ENCODE assay signal across 8 cellular contexts in the genomic region with DNA sequence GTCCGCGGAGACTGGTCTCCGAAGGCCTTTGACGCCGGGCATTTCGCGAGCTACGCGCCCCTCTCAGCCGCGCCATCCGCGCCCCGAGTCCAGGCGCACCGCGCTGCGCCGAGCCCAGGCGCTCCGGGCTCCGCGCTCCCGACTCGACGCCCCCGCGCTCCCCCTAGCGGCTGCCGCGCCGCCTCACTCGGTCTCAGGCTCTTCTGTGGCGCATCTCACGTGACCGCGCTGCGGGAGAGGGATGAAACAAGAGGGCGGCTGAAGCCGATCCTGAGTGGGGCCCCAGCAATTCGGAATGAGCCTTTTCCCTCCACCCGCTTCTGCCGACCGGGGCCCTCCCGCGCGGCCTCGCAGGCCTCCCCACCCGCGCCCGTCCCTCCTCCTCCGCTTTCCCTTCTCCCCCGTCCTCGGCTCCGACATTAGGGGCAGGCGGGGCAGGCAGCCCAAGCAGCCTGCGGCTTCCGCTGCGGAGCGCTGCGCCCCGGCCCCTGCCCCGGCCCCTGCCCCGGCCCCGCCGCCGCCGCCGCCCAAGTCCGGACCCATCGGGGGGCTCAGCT. TPM values are rescaled to one million over a fixed set of nuclear protein-coding genes. Genes with fewer than 3 reads are reported as not detected.
DNase-seq lines count a peak whose midpoint lies in the region; ATAC-seq and TF ChIP-seq lines count a peak whose summit lies in the region.

No MANE protein-coding gene starts in this region.

- no peaks in the 10 kb centered on the region for H3K4me1 ChIP-seq in neural progenitor cell

- peaks cover 5% of the 10 kb centered on the region for H3K36me3 ChIP-seq in neural progenitor cell

- peak overlapping the region; percentile 60 for H3K27ac Mint-ChIP-seq in neural progenitor cell

- H3K4me2 ChIP-seq in neural progenitor cell: peak overlapping the region; percentile 99

- peak overlapping the region; percentile 50 for H3K27ac ChIP-seq in neural progenitor cell

- H3K4me3 Mint-ChIP-seq in neural progenitor cell: peak overlapping the region; percentile 93

- peaks cover under 1% of the 10 kb centered on the region for H3F3A ChIP-seq in neural progenitor cell (ENCODE audit: low read depth)

- TF ChIP-seq CTCF in fibroblast of villous mesenchyme (IDR thresholded peaks at IDR 0.05; ENCODE audit: insufficient read depth, low read depth, low read length) (peak; percentile 76), neural progenitor cell (IDR thresholded peaks at IDR 0.05) (peak; percentile 78)

- peaks cover 17% of the 10 kb centered on the region for H3K4me1 Mint-ChIP-seq in neural progenitor cell

- peaks cover 48% of the 10 kb centered on the region for H3K27me3 ChIP-seq in neural progenitor cell

- H3K36me3 Mint-ChIP-seq in neural progenitor cell: peaks cover 12% of the 10 kb centered on the region

- H3K4me3 ChIP-seq in fibroblast of villous mesenchyme (ENCODE audit: low read depth, low read length) (peak overlapping the region; percentile 84), neural progenitor cell (peak overlapping the region; percentile 90)

- DNase-seq in EH (ENCODE audit: low read depth) (peak; percentile 85), KG1 (lab: John Stamatoyannopoulos, UW) (peak; percentile 76), RKO (ENCODE audit: low spot score) (peak; percentile 85), fibroblast of villous mesenchyme (ENCODE audit: low read depth) (peak; percentile 88), neural progenitor cell (ENCODE audit: low spot score) (peak; percentile 96), stromal cell of bone marrow (ENCODE audit: low read depth) (peak; percentile 79)
- peak; percentile 89 for DNase-seq in activated T-helper 9 cell treated with anti-CD3 and anti-CD28 coated beads, Interleukin-2, amount 50 U/mL, for 16 hours (ENCODE audit: low read depth)

- peaks cover 4% of the 10 kb centered on the region for H4K20me1 ChIP-seq in neural progenitor cell (ENCODE audit: low read depth)

- no peaks in the 10 kb centered on the region for H3K9me3 Mint-ChIP-seq in neural progenitor cell

- H3K27me3 Mint-ChIP-seq in neural progenitor cell (ENCODE audit: insufficient read depth, low read depth): peaks cover 33% of the 10 kb centered on the region

- H3K9me3 ChIP-seq in neural progenitor cell (ENCODE audit: low read depth): no peaks in the 10 kb centered on the region

- ATAC-seq in GM21737 (IDR thresholded peaks at IDR 0.05; ENCODE audit: unreplicated experiment): peak; percentile 82

- peak overlapping the region; percentile 19 for H3K9ac ChIP-seq in neural progenitor cell

- peak overlapping the region; percentile 74 for H2AFZ ChIP-seq in neural progenitor cell (replicated peaks)

- peaks cover 14% of the 10 kb centered on the region for H3K79me2 ChIP-seq in neural progenitor cell (ENCODE audit: low read depth)

RNA-seq across cellular contexts. Expression of gene AMZ2, which starts 42.5 kb away (rescaled TPM):
- total RNA-seq in fibroblast of villous mesenchyme: 77.6 and 98.0 TPM in 2 replicates
- 99.0 and 150 TPM in 2 replicates for total RNA-seq in neural progenitor cell (ENCODE audit: low replicate concordance)

Comparison
In these comparisons a context has a peak if more than half of its experiments do, and no peak if none do; other contexts are left out.
1. Peak in every context shown above with its lines: DNase-seq, ATAC-seq, H3K4me3 ChIP-seq and H3K27ac ChIP-seq.